ENCODE assay signal across 8 cellular contexts in the genomic region with DNA sequence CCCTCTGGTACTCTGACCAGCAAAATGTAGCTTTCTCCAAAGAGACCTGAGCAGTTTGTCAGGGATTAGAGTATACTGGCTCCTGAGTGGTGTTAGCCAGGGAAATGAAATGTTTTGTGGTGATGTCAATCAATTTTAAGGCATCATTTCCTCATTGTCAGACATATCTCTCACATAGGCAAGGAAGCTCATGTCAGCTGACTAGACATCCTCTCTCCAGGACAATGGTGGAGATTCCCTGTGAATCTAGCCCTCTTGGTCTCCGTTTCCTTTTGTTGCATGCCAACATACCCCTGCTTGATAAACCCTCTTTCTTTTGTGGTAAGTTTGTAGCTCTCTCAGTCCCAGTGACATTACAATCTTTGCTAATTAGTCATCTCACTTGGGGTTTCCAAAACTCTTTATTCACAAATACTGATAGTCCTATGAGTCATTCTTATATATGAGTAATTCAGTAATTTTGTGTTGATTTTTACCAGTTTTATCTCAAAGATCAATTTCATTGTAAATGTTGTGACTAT.
A peak's percentile ranks its signal among the peaks of the same experiment; 100 is the strongest.
DNase-seq lines count a peak whose midpoint lies in the region; ATAC-seq and TF ChIP-seq lines count a peak whose summit lies in the region.

No MANE protein-coding gene starts in this region.

- TF ChIP-seq CTCF in MCF 10A (IDR thresholded peaks at IDR 0.05; ENCODE audit: unreplicated experiment) (no peak), breast epithelium (IDR thresholded peaks at IDR 0.05) (no peak), colonic mucosa (IDR thresholded peaks at IDR 0.05) (no peak)

- H3K4me3 Mint-ChIP-seq in MCF 10A (ENCODE audit: unreplicated experiment): no peak overlapping the region
- H3K4me3 Mint-ChIP-seq in activated CD4-positive, alpha-beta memory T cell treated with anti-CD3 and anti-CD28 coated beads for 36 hours: no peak overlapping the region

- H3K36me3 Mint-ChIP-seq in MCF 10A (ENCODE audit: insufficient read depth, unreplicated experiment): peaks cover 7% of the 10 kb centered on the region
- H3K36me3 Mint-ChIP-seq in activated CD4-positive, alpha-beta memory T cell treated with anti-CD3 and anti-CD28 coated beads for 36 hours: no peaks in the 10 kb centered on the region

- DNase-seq in MCF 10A (ENCODE audit: unreplicated experiment) (peak; percentile 75), breast epithelium (ENCODE audit: low spot score in 2 of 2) (no peak), lung microvascular endothelial cell (ENCODE audit: low read depth in 2 of 2) (peak; percentile 84 to 99), colonic mucosa (no peak), DMS 273 (lab: John Stamatoyannopoulos, UW; ENCODE audit: unreplicated experiment) (no peak)
- DNase-seq in activated CD4-positive, alpha-beta memory T cell treated with anti-CD3 and anti-CD28 coated beads for 36 hours: peak; percentile 16
- DNase-seq in stimulated activated naive CD4-positive, alpha-beta T cell (lab: John Stamatoyannopoulos, UW): no peak

- H3K4me1 ChIP-seq in breast epithelium (no peaks in the 10 kb centered on the region), colonic mucosa (no peaks in the 10 kb centered on the region)

- H3K27ac ChIP-seq in breast epithelium (no peak overlapping the region), colonic mucosa (no peak overlapping the region)

- H3K36me3 ChIP-seq in breast epithelium (no peaks in the 10 kb centered on the region), colonic mucosa (no peaks in the 10 kb centered on the region)

- H3K27me3 ChIP-seq in breast epithelium (no peaks in the 10 kb centered on the region), colonic mucosa (no peaks in the 10 kb centered on the region)

- H3K4me3 ChIP-seq in breast epithelium: no peak overlapping the region
- no peak overlapping the region for H3K4me3 ChIP-seq in colonic mucosa

- CTCF ChIA-PET in MCF 10A (lab: Yijun Ruan, JAX): interaction anchor here (0.6 to 1.4 kb wide), 3 partner anchors 22 to 74 kb away, joined by 3 read pairs; no protein-coding TSS in a partner anchor
- CTCF ChIA-PET in activated CD4-positive, alpha-beta memory T cell treated with anti-CD3 and anti-CD28 coated beads for 36 hours (lab: Charles Lee): no interaction called here

- H3K9me3 Mint-ChIP-seq in MCF 10A (ENCODE audit: unreplicated experiment): no peaks in the 10 kb centered on the region
- H3K9me3 Mint-ChIP-seq in activated CD4-positive, alpha-beta memory T cell treated with anti-CD3 and anti-CD28 coated beads for 36 hours: no peaks in the 10 kb centered on the region

- H3K27me3 Mint-ChIP-seq in MCF 10A (ENCODE audit: insufficient read depth, unreplicated experiment): no peaks in the 10 kb centered on the region
- peaks cover 10% of the 10 kb centered on the region for H3K27me3 Mint-ChIP-seq in activated CD4-positive, alpha-beta memory T cell treated with anti-CD3 and anti-CD28 coated beads for 36 hours

- POLR2A ChIA-PET in MCF 10A (lab: Yijun Ruan, JAX): interaction anchor here (0.7 to 1.4 kb wide), 7 partner anchors 9 to 137 kb away, joined by 3 to 6 read pairs (median 3); partner anchors contain the start of gene PTPRK
- POLR2A ChIA-PET in activated CD4-positive, alpha-beta memory T cell treated with anti-CD3 and anti-CD28 coated beads for 36 hours (lab: Charles Lee): no interaction called here

- intact Hi-C loops in MCF 10A (cut with micrococcal nuclease): no loop called here
- intact Hi-C loops in breast epithelium (cut with DNase I; ENCODE audit: low total_unique reads): no loop called here
- intact Hi-C loops in activated CD4-positive, alpha-beta memory T cell treated with anti-CD3 and anti-CD28 coated beads for 36 hours (cut with micrococcal nuclease): loop anchor here (1.0 to 10.0 kb wide), 7 partner anchors 58 to 1236 kb away; partner anchors contain the start of gene PTPRK
- intact Hi-C loops in colonic mucosa (cut with DNase I): no loop called here

- TF ChIP-seq POLR2A in breast epithelium (IDR thresholded peaks at IDR 0.05): no peak

- peak; percentile 80 for ATAC-seq in HG03045 (IDR thresholded peaks at IDR 0.05; ENCODE audit: unreplicated experiment)

- H3K9me3 ChIP-seq in breast epithelium: no peaks in the 10 kb centered on the region
- no peaks in the 10 kb centered on the region for H3K9me3 ChIP-seq in colonic mucosa

- H3K9ac ChIP-seq in colonic mucosa (ENCODE audit: low read depth in 2 of 2, low read length in 2 of 2): no peak overlapping the region

- H3K27ac Mint-ChIP-seq in MCF 10A (ENCODE audit: low read depth, unreplicated experiment): peak overlapping the region; percentile 34
- H3K27ac Mint-ChIP-seq in activated CD4-positive, alpha-beta memory T cell treated with anti-CD3 and anti-CD28 coated beads for 36 hours: peak overlapping the region; percentile 74

- peaks cover 30% of the 10 kb centered on the region for H3K4me1 Mint-ChIP-seq in MCF 10A (ENCODE audit: insufficient read depth, unreplicated experiment)
- H3K4me1 Mint-ChIP-seq in activated CD4-positive, alpha-beta memory T cell treated with anti-CD3 and anti-CD28 coated beads for 36 hours (ENCODE audit: low read depth): peaks cover 31% of the 10 kb centered on the region

- no TSS peak for BruUV-seq in MCF 10A (replicated peaks; lab: Mats Ljungman, UMichigan)

Comparison
In these comparisons a context has a peak if more than half of its experiments do, and no peak if none do; other contexts are left out.
1. DNase-seq: peak in MCF 10A (single experiment), activated CD4-positive, alpha-beta memory T cell treated with anti-CD3 and anti-CD28 coated beads for 36 hours (single experiment) and lung microvascular endothelial cell (2 of 2); none in breast epithelium (0 of 2), stimulated activated naive CD4-positive, alpha-beta T cell (0 of 6), colonic mucosa (single experiment) and DMS 273 (single experiment).